ENCODE assay signal across 1 cellular context in the genomic region with DNA sequence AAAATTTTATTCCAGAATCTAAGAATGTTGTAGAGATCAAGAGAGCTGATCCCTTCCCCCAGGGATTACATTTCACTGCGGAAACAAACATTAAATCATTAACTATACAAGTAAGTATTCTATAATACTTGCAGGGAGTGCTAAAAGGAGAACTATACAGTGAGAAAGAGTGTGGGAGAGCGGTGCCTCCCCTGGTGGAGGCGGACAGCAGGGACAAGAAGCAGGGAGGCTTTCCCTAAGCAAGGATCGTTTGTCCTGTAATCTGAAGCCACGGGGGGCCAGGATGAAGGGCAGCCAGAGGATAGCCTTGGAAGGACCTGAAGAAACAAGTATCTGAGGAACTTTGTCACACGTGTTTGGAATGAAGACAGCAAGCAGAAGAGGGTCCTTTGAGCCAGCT.
TF ChIP-seq lines count a peak whose summit lies in the region.

No MANE protein-coding gene starts in this region.

TF ChIP-seq in IMR-90, 13 proteins besides CTCF, POLR2A, EP300 and RAD21 (continued from another document):
- TF ChIP-seq, protein P1, sequence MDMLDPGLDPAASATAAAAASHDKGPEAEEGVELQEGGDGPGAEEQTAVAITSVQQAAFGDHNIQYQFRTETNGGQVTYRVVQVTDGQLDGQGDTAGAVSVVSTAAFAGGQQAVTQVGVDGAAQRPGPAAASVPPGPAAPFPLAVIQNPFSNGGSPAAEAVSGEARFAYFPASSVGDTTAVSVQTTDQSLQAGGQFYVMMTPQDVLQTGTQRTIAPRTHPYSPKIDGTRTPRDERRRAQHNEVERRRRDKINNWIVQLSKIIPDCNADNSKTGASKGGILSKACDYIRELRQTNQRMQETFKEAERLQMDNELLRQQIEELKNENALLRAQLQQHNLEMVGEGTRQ (IDR thresholded peaks at IDR 0.05; ENCODE audit: low read depth, low read length) = no peak
- TF ChIP-seq RFX5 (IDR thresholded peaks at IDR 0.05; ENCODE audit: low read depth, low read length) = no peak
